Comparison of ENCODE assay signal across 8 cellular contexts in genomic region chr9:128370367-128370751, GRCh38. TPM values are rescaled to one million over a fixed set of nuclear protein-coding genes. Genes with fewer than 3 reads are reported as not detected.
A peak's percentile ranks its signal among the peaks of the same experiment; 100 is the strongest.
DNase-seq lines count a peak whose midpoint lies in the region; ATAC-seq and TF ChIP-seq lines count a peak whose summit lies in the region.

No MANE protein-coding gene starts in this region.

- no peaks in the 10 kb centered on the region for H3K9me2 ChIP-seq in PC-9 (ENCODE audit: insufficient read depth)

- peak overlapping the region; percentile 96 for H4K12ac ChIP-seq in trophoblast cell (ENCODE audit: low read depth, low read length)

- CTCF ChIA-PET in PC-9 (lab: Charles Lee), result interaction anchor here (0.6 to 0.9 kb wide), 4 partner anchors 8 to 400 kb away, joined by 3 to 6 read pairs (median 3); no protein-coding TSS in a partner anchor

- peaks cover 10% of the 10 kb centered on the region for H3K79me1 ChIP-seq in trophoblast cell (ENCODE audit: low read length)

- H3K4me3 ChIP-seq in DND-41 (ENCODE audit: low read depth in 1 of 2, low read length in 2 of 2) (peak overlapping the region; percentile 81 to 97), PC-9 (peak overlapping the region; percentile 66), trophoblast cell (ENCODE audit: low read depth, low read length) (no peak overlapping the region)

- H2AFZ ChIP-seq in DND-41 (ENCODE audit: low read depth, low read length) (peak overlapping the region; percentile 82), PC-9 (peak overlapping the region; percentile 96), trophoblast cell (ENCODE audit: insufficient read depth, low read length, poor library complexity) (peak overlapping the region; percentile 49)

- H3K18ac ChIP-seq in trophoblast cell (ENCODE audit: low read length), result no peak overlapping the region

- no TSS peak for BruUV-seq in PC-9 (replicated peaks; lab: Mats Ljungman, UMichigan)

- H3K4me2 ChIP-seq in DND-41 (ENCODE audit: insufficient read depth, low read length) (peak overlapping the region; percentile 97), PC-9 (peak overlapping the region; percentile 96), trophoblast cell (ENCODE audit: low read length) (peak overlapping the region; percentile 79)

- H2BK5ac ChIP-seq in trophoblast cell (ENCODE audit: low read depth, low read length, poor library complexity), result no peak overlapping the region

- peak overlapping the region; percentile 51 for H3K4ac ChIP-seq in trophoblast cell (ENCODE audit: low read depth, low read length)

- no peak for TF ChIP-seq CTCF in DND-41 (IDR thresholded peaks at IDR 0.05; ENCODE audit: borderline replicate concordance, extremely low read depth, low read length, poor library complexity, severe bottlenecking)
- no peak for TF ChIP-seq CTCF in PC-9 (conservative IDR thresholded peaks at IDR 0.05)

- peak overlapping the region; percentile 82 for H2AK5ac ChIP-seq in trophoblast cell (ENCODE audit: low read length)

- H3K36me3 ChIP-seq in DND-41 (ENCODE audit: insufficient read depth, low read length) (peaks cover 12% of the 10 kb centered on the region), PC-9 (ENCODE audit: low read depth) (no peaks in the 10 kb centered on the region; the same call in 1 of the 2 replicates), trophoblast cell (ENCODE audit: control insufficient read depth in 1 of 2, insufficient read depth in 2 of 2, low read length in 2 of 2) (peaks cover 4 to 6% of the 10 kb centered on the region in 2 experiments)

- DNase-seq in DND-41 (no peak), PC-9 (no peak), epithelial cell of prostate (ENCODE audit: low read depth, low spot score) (no peak), trophoblast cell (no peak), RKO (ENCODE audit: low spot score) (no peak), medulla oblongata (ENCODE audit: extremely low spot score) (no peak)

- peak overlapping the region; percentile 50 for H3K14ac ChIP-seq in trophoblast cell (ENCODE audit: low read length)

- H3K79me2 ChIP-seq in DND-41 (ENCODE audit: insufficient read depth, low read length), result peaks cover 48% of the 10 kb centered on the region
- peaks cover 36% of the 10 kb centered on the region for H3K79me2 ChIP-seq in PC-9 (ENCODE audit: low read depth)
- H3K79me2 ChIP-seq in trophoblast cell (ENCODE audit: control insufficient read depth, insufficient read depth, low read length, poor library complexity), result peaks cover 10% of the 10 kb centered on the region

- H3K9ac ChIP-seq in DND-41 (ENCODE audit: low read depth, low read length) (peak overlapping the region; percentile 65), trophoblast cell (ENCODE audit: low read length) (peak overlapping the region; percentile 94)

- H3K27me3 ChIP-seq in DND-41 (ENCODE audit: insufficient read depth, low read length, poor library complexity) (no peaks in the 10 kb centered on the region), PC-9 (ENCODE audit: insufficient read depth, low read depth) (no peaks in the 10 kb centered on the region), trophoblast cell (ENCODE audit: insufficient read depth, low read length) (no peaks in the 10 kb centered on the region)

- H4K8ac ChIP-seq in trophoblast cell (ENCODE audit: low read depth, low read length), result peak overlapping the region; percentile 99

- POLR2A ChIA-PET in PC-9 (lab: Charles Lee; ENCODE audit: unreplicated experiment), result interaction anchor here (0.6 to 1.3 kb wide), 2 partner anchors 94 to 550 kb away, joined by 3 to 5 read pairs; partner anchors contain the start of genes GOLGA2, PHYHD1 and SWI5

- no peak for ATAC-seq in DND-41 (ENCODE audit: insufficient read depth, low read depth)
- no peak for ATAC-seq in HG03135 (IDR thresholded peaks at IDR 0.05; ENCODE audit: unreplicated experiment)
- no peak for ATAC-seq in HG03097 (IDR thresholded peaks at IDR 0.05; ENCODE audit: low FRiP score, unreplicated experiment)

- H3K27ac ChIP-seq in DND-41 (ENCODE audit: low read length), result peak overlapping the region; percentile 82
- peak overlapping the region; percentile 42 for H3K27ac ChIP-seq in PC-9
- H3K27ac ChIP-seq in epithelial cell of prostate, result peak overlapping the region; percentile 92
- H3K27ac ChIP-seq in trophoblast cell (ENCODE audit: low read depth, low read length), result peak overlapping the region; percentile 85

- intact Hi-C loops in PC-9 (cut with micrococcal nuclease; ENCODE audit: unreplicated experiment), result loop anchor here (2.0 to 5.0 kb wide), 2 partner anchors 50 to 742 kb away; partner anchors contain the start of genes CERCAM, CRAT and PTPA

- H3K9me3 ChIP-seq in DND-41 (ENCODE audit: insufficient read depth, low read length, severe bottlenecking) (no peaks in the 10 kb centered on the region), PC-9 (ENCODE audit: insufficient read depth, low read depth) (no peaks in the 10 kb centered on the region), trophoblast cell (ENCODE audit: insufficient read depth, low read depth, low read length) (no peaks in the 10 kb centered on the region)

- peak overlapping the region; percentile 9 for H2BK12ac ChIP-seq in trophoblast cell (ENCODE audit: low read length)

- H4K91ac ChIP-seq in trophoblast cell (ENCODE audit: low read depth, low read length), result peak overlapping the region; percentile 95

- H3F3A ChIP-seq in PC-9 (ENCODE audit: insufficient read depth, low read depth), result peaks cover 21% of the 10 kb centered on the region

- H3K4me1 ChIP-seq in DND-41 (ENCODE audit: insufficient read depth, low read length), result peaks cover 32% of the 10 kb centered on the region
- H3K4me1 ChIP-seq in PC-9 (replicated peaks; ENCODE audit: insufficient read depth), result peaks cover 18% of the 10 kb centered on the region; the same call in 1 of the 2 replicates
- peaks cover 5 to 10% of the 10 kb centered on the region in 2 experiments for H3K4me1 ChIP-seq in trophoblast cell (ENCODE audit: control insufficient read depth in 1 of 2, insufficient read depth in 2 of 2, low read length in 2 of 2)

- peak overlapping the region; percentile 19 for H2BK120ac ChIP-seq in trophoblast cell (ENCODE audit: insufficient read depth, low read length, poor library complexity)

- peaks cover 19% of the 10 kb centered on the region; the same call in 1 of the 2 replicates for H4K20me1 ChIP-seq in DND-41 (ENCODE audit: insufficient read depth, low read length)
- H4K20me1 ChIP-seq in PC-9 (ENCODE audit: insufficient read depth), result no peaks in the 10 kb centered on the region

- no peak overlapping the region for H3K23ac ChIP-seq in trophoblast cell (ENCODE audit: low read length)

RNA-seq across cellular contexts. Expression of gene URM1, which starts 0.8 kb away (rescaled TPM):
- total RNA-seq in PC-9 (2021), result 98.1 and 101 TPM in 2 replicates
- 35.0 and 35.4 TPM in 2 replicates for polyA plus RNA-seq in trophoblast cell (2013)

RNA-seq across cellular contexts. Expression of gene SLC27A4, which starts 30.0 kb away (rescaled TPM):
- total RNA-seq in PC-9 (2021), result 27.3 and 30.4 TPM in 2 replicates
- polyA plus RNA-seq in trophoblast cell (2013), result 15.7 and 17.3 TPM in 2 replicates

RNA-seq across cellular contexts. Expression of gene COQ4, which starts 47.7 kb away (rescaled TPM):
- 81.8 and 89.5 TPM in 2 replicates for total RNA-seq in PC-9 (2021)
- 24.9 and 26.1 TPM in 2 replicates for polyA plus RNA-seq in trophoblast cell (2013)

RNA-seq across cellular contexts. Expression of gene TRUB2, which starts 48.1 kb away (rescaled TPM):
- 47.6 and 62.1 TPM in 2 replicates for total RNA-seq in PC-9 (2021)
- 13.3 and 13.9 TPM in 2 replicates for polyA plus RNA-seq in trophoblast cell (2013)

RNA-seq across cellular contexts. Expression of gene CERCAM, which starts 50.3 kb away (rescaled TPM):
- 87.2 and 111 TPM in 2 replicates for total RNA-seq in PC-9 (2021)
- polyA plus RNA-seq in trophoblast cell (2013), result 83.1 and 83.9 TPM in 2 replicates

Comparison
In these comparisons a context has a peak if more than half of its experiments do, and no peak if none do; other contexts are left out.
1. H3K27ac ChIP-seq: peak in every context shown above with its lines; median percentile 92 in epithelial cell of prostate; 85 in trophoblast cell; 82 in DND-41; 42 in PC-9.